Comparison of ENCODE assay signal across 15 cellular contexts in genomic region chr7:47771301-47771989, GRCh38.
DNase-seq lines count a peak whose midpoint lies in the region; ATAC-seq and TF ChIP-seq lines count a peak whose summit lies in the region.
"Had no signal": no experiment of that assay in that cellular context is flagged by ENCODE, and none has a peak within 500 bp of the region (broad histone marks: within the 10 kb centered on the region; RNA-seq: fewer than 3 reads in every experiment).

No MANE protein-coding gene starts in this region.

- no peaks in the 10 kb centered on the region for H3K27me3 Mint-ChIP-seq in progenitor cell of endocrine pancreas
- H3K27me3 Mint-ChIP-seq: stimulated activated memory B cell treated with anti-CD40 and anti-IgM and Interleukin-4, amounts not matched to agents 10 μg/mL and 1 μg/mL and 100 μg/mL, for 72 hours had no signal

- H3K36me3 ChIP-seq in MG63: no peaks in the 10 kb centered on the region
- H3K36me3 ChIP-seq in H7 (replicated peaks; ENCODE audit: control insufficient read depth, insufficient read depth, low read length): no peaks in the 10 kb centered on the region
- no peaks in the 10 kb centered on the region for H3K36me3 ChIP-seq in PC-9 (ENCODE audit: low read depth)
- H3K36me3 ChIP-seq: left ventricle myocardium inferior had no signal

- H3K4me1 Mint-ChIP-seq in progenitor cell of endocrine pancreas (ENCODE audit: low read depth): peaks cover 28% of the 10 kb centered on the region
- H3K4me1 Mint-ChIP-seq: activated naive CD4-positive, alpha-beta T cell treated with anti-CD3 and anti-CD28 coated beads, Interleukin-2, amount 50 U/mL, for 24 hours had no signal

- H3K4me1 ChIP-seq in PC-9 (replicated peaks; ENCODE audit: insufficient read depth): peaks cover 21% of the 10 kb centered on the region
- H3K4me1 ChIP-seq: left ventricle myocardium inferior had no signal

- H2AFZ ChIP-seq in PC-9: no peak overlapping the region

- H3K9me2 ChIP-seq in PC-9 (ENCODE audit: insufficient read depth): no peaks in the 10 kb centered on the region

- H3K9me3 ChIP-seq in MG63 (no peaks in the 10 kb centered on the region), PC-9 (ENCODE audit: insufficient read depth, low read depth) (no peaks in the 10 kb centered on the region)
- H3K9me3 ChIP-seq: left ventricle myocardium inferior had no signal

- H3K4me2 ChIP-seq in PC-9: no peak overlapping the region

- peaks cover 2% of the 10 kb centered on the region for H3K36me3 Mint-ChIP-seq in progenitor cell of endocrine pancreas (ENCODE audit: insufficient read depth)
- H3K36me3 Mint-ChIP-seq: activated naive CD4-positive, alpha-beta T cell treated with anti-CD3 and anti-CD28 coated beads, Interleukin-2, amount 50 U/mL, for 24 hours; stimulated activated memory B cell treated with anti-CD40 and anti-IgM and Interleukin-4, amounts not matched to agents 10 μg/mL and 1 μg/mL and 100 μg/mL, for 72 hours had no signal

- peaks cover 7% of the 10 kb centered on the region for H3K9me3 Mint-ChIP-seq in progenitor cell of endocrine pancreas (ENCODE audit: low read depth)
- H3K9me3 Mint-ChIP-seq: stimulated activated memory B cell treated with anti-CD40 and anti-IgM and Interleukin-4, amounts not matched to agents 10 μg/mL and 1 μg/mL and 100 μg/mL, for 72 hours had no signal

- peaks cover 21% of the 10 kb centered on the region; the same call in 1 of the 2 replicates for H3F3A ChIP-seq in PC-9 (ENCODE audit: insufficient read depth, low read depth)

- POLR2A ChIA-PET in PC-9 (lab: Charles Lee; ENCODE audit: unreplicated experiment): no interaction called here

- H3K4me3 ChIP-seq in MG63 (no peak overlapping the region), choroid plexus epithelial cell (ENCODE audit: low read depth, low read length) (no peak overlapping the region), H7 (ENCODE audit: insufficient read depth, low read depth, low read length) (no peak overlapping the region), PC-9 (no peak overlapping the region)
- H3K4me3 ChIP-seq: dorsolateral prefrontal cortex, left ventricle myocardium inferior had no signal

- peak overlapping the region; percentile 51 for H3K27ac Mint-ChIP-seq in progenitor cell of endocrine pancreas
- H3K27ac Mint-ChIP-seq: activated naive CD4-positive, alpha-beta T cell treated with anti-CD3 and anti-CD28 coated beads, Interleukin-2, amount 50 U/mL, for 24 hours; stimulated activated memory B cell treated with anti-CD40 and anti-IgM and Interleukin-4, amounts not matched to agents 10 μg/mL and 1 μg/mL and 100 μg/mL, for 72 hours had no signal

- no peak overlapping the region for H3K27ac ChIP-seq in PC-9
- H3K27ac ChIP-seq: dorsolateral prefrontal cortex, left ventricle myocardium inferior had no signal

- no peaks in the 10 kb centered on the region for H3K79me2 ChIP-seq in PC-9 (ENCODE audit: low read depth)

- no peak for ATAC-seq in GM21717 (IDR thresholded peaks at IDR 0.05; ENCODE audit: unreplicated experiment)
- ATAC-seq: stimulated activated memory B cell treated with anti-CD40 and anti-IgM and Interleukin-4, amounts not matched to agents 10 μg/mL and 1 μg/mL and 100 μg/mL, for 72 hours had no signal

- intact Hi-C loops in PC-9 (cut with micrococcal nuclease; ENCODE audit: unreplicated experiment): no loop called here

- no peaks in the 10 kb centered on the region for H4K20me1 ChIP-seq in PC-9 (ENCODE audit: insufficient read depth)

- H3K4me3 Mint-ChIP-seq in progenitor cell of endocrine pancreas (ENCODE audit: low read depth): no peak overlapping the region
- H3K4me3 Mint-ChIP-seq: activated naive CD4-positive, alpha-beta T cell treated with anti-CD3 and anti-CD28 coated beads, Interleukin-2, amount 50 U/mL, for 24 hours; stimulated activated memory B cell treated with anti-CD40 and anti-IgM and Interleukin-4, amounts not matched to agents 10 μg/mL and 1 μg/mL and 100 μg/mL, for 72 hours had no signal

- H3K27me3 ChIP-seq in MG63 (no peaks in the 10 kb centered on the region), H7 (ENCODE audit: control insufficient read depth, insufficient read depth, low read length) (no peaks in the 10 kb centered on the region), PC-9 (ENCODE audit: insufficient read depth, low read depth) (no peaks in the 10 kb centered on the region)
- H3K27me3 ChIP-seq: dorsolateral prefrontal cortex had no signal

- BruUV-seq in PC-9 (replicated peaks; lab: Mats Ljungman, UMichigan): no TSS peak

- CTCF ChIA-PET in PC-9 (lab: Charles Lee): no interaction called here

- DNase-seq in Ammon's horn (ENCODE audit: low spot score) (peak; percentile 58), MG63 (peak; percentile 74), choroid plexus epithelial cell (ENCODE audit: low read depth) (peak; percentile 46), progenitor cell of endocrine pancreas (ENCODE audit: low spot score, unreplicated experiment) (no peak), NCI-H524 treated with DMSO at 0.1 percent for 48 hours (lab: John Stamatoyannopoulos, UW) (no peak), H7 (no peak), PC-9 (no peak)
- DNase-seq: dorsolateral prefrontal cortex, HCEC 1CT, left ventricle myocardium inferior, NCI-H2029, occipital lobe had no signal

- TF ChIP-seq CTCF in choroid plexus epithelial cell (conservative IDR thresholded peaks at IDR 0.05; ENCODE audit: low read depth, low read length) (peak; percentile 26), progenitor cell of endocrine pancreas (IDR thresholded peaks at IDR 0.05; ENCODE audit: unreplicated experiment) (no peak), PC-9 (conservative IDR thresholded peaks at IDR 0.05) (no peak)

Comparison
In these comparisons a context has a peak if more than half of its experiments do, and no peak if none do; other contexts are left out.
1. DNase-seq: peak in Ammon's horn (single experiment), MG63 (single experiment) and choroid plexus epithelial cell (single experiment); none in progenitor cell of endocrine pancreas (single experiment), NCI-H524 treated with DMSO at 0.1 percent for 48 hours (single experiment), H7 (single experiment) and PC-9 (0 of 2).